10 cellular contexts compared by ENCODE assay signal in genomic region chr2:195021704-195022513, GRCh38.
DNase-seq lines count a peak whose midpoint lies in the region; ATAC-seq and TF ChIP-seq lines count a peak whose summit lies in the region.
"Had no signal": no experiment of that assay in that cellular context is flagged by ENCODE, and none has a peak within 500 bp of the region (broad histone marks: within the 10 kb centered on the region; RNA-seq: fewer than 3 reads in every experiment).

No MANE protein-coding gene starts in this region.

- H3K36me3 Mint-ChIP-seq in naive thymus-derived CD4-positive, alpha-beta T cell = no peaks in the 10 kb centered on the region

- no peak overlapping the region for H3K27ac Mint-ChIP-seq in naive thymus-derived CD4-positive, alpha-beta T cell

- no peaks in the 10 kb centered on the region for H3K36me3 ChIP-seq in thyroid gland
- H3K36me3 ChIP-seq in naive thymus-derived CD4-positive, alpha-beta T cell (ENCODE audit: control insufficient read depth in 2 of 3, insufficient read depth in 3 of 3, low read length in 3 of 3) = no peaks in the 10 kb centered on the region

- no peaks in the 10 kb centered on the region for H3K27me3 ChIP-seq in thyroid gland
- H3K27me3 ChIP-seq in naive thymus-derived CD4-positive, alpha-beta T cell (ENCODE audit: control insufficient read depth in 2 of 2, insufficient read depth in 2 of 2, low read length in 2 of 2) = no peaks in the 10 kb centered on the region

- H3K4me3 ChIP-seq in astrocyte of the spinal cord (ENCODE audit: low read depth, low read length) = no peak overlapping the region
- no peak overlapping the region for H3K4me3 ChIP-seq in thyroid gland (replicated peaks in 1 of 3)
- no peak overlapping the region for H3K4me3 ChIP-seq in naive thymus-derived CD4-positive, alpha-beta T cell (ENCODE audit: low read length)

- DNase-seq in astrocyte of the spinal cord (ENCODE audit: low read depth, low spot score) (peak; percentile 37), thyroid gland (no peak), middle frontal gyrus (ENCODE audit: extremely low spot score, low spot score) (no peak), NCI-H2029 treated with DMSO at 0.1 percent for 48 hours (lab: John Stamatoyannopoulos, UW) (no peak)
- no peak for DNase-seq in naive thymus-derived CD4-positive, alpha-beta T cell
- DNase-seq: activated gamma-delta T cell, NCI-H1436 had no signal

- no peaks in the 10 kb centered on the region for H3K9me3 Mint-ChIP-seq in naive thymus-derived CD4-positive, alpha-beta T cell

- ATAC-seq in GM18519 (IDR thresholded peaks at IDR 0.05; ENCODE audit: low FRiP score, unreplicated experiment) (peak; percentile 78), GM21423 (IDR thresholded peaks at IDR 0.05; ENCODE audit: unreplicated experiment) (peak; percentile 82), HG03097 (IDR thresholded peaks at IDR 0.05; ENCODE audit: low FRiP score, unreplicated experiment) (peak; percentile 66)
- no peak for ATAC-seq in naive thymus-derived CD4-positive, alpha-beta T cell

- CTCF ChIA-PET in naive thymus-derived CD4-positive, alpha-beta T cell (lab: Charles Lee) = no interaction called here

- peaks cover 0 to 17% (median 0%) of the 10 kb centered on the region in 5 donors for H3K27me3 Mint-ChIP-seq in naive thymus-derived CD4-positive, alpha-beta T cell

- WGBS in thyroid gland, 2 donors = 81 to 85% methylated on average over 3 of the region's 3 CpGs

- in situ Hi-C loops in astrocyte of the spinal cord (cut with HindIII; ENCODE audit: low sequenced_read_pairs) = no loop called here

- POLR2A ChIA-PET in naive thymus-derived CD4-positive, alpha-beta T cell (lab: Charles Lee) = no interaction called here

- no peak for TF ChIP-seq POLR2A in thyroid gland (IDR thresholded peaks at IDR 0.05)

- H3K27ac ChIP-seq in thyroid gland = no peak overlapping the region
- H3K27ac ChIP-seq in naive thymus-derived CD4-positive, alpha-beta T cell (ENCODE audit: low read depth, low read length) = no peak overlapping the region

- H3K4me1 ChIP-seq in thyroid gland = no peaks in the 10 kb centered on the region
- no peaks in the 10 kb centered on the region for H3K4me1 ChIP-seq in naive thymus-derived CD4-positive, alpha-beta T cell (ENCODE audit: control insufficient read depth in 2 of 2, insufficient read depth in 2 of 2, low read length in 2 of 2)

- intact Hi-C loops in thyroid gland (cut with DNase I) = no loop called here
- intact Hi-C loops in naive thymus-derived CD4-positive, alpha-beta T cell (cut with micrococcal nuclease) = no loop called here

- no peak for TF ChIP-seq CTCF in astrocyte of the spinal cord (IDR thresholded peaks at IDR 0.05; ENCODE audit: low read depth, low read length)
- TF ChIP-seq CTCF in thyroid gland (IDR thresholded peaks at IDR 0.05) = no peak

- peaks cover 0 to 9% (median 0%) of the 10 kb centered on the region in 7 donors for H3K4me1 Mint-ChIP-seq in naive thymus-derived CD4-positive, alpha-beta T cell

- no peak overlapping the region for H3K4me3 Mint-ChIP-seq in naive thymus-derived CD4-positive, alpha-beta T cell

- H3K9me3 ChIP-seq in thyroid gland = no peaks in the 10 kb centered on the region
- no peaks in the 10 kb centered on the region for H3K9me3 ChIP-seq in naive thymus-derived CD4-positive, alpha-beta T cell (ENCODE audit: control insufficient read depth in 2 of 3, low read length in 3 of 3)
